21 cellular contexts compared by ENCODE assay signal in genomic region chr2:6053711-6054393, GRCh38.
A peak's percentile ranks its signal among the peaks of the same experiment; 100 is the strongest.
DNase-seq lines count a peak whose midpoint lies in the region; ATAC-seq and TF ChIP-seq lines count a peak whose summit lies in the region.
"Had no signal": no experiment of that assay in that cellular context is flagged by ENCODE, and none has a peak within 500 bp of the region (broad histone marks: within the 10 kb centered on the region; RNA-seq: fewer than 3 reads in every experiment).

No MANE protein-coding gene starts in this region.

- peaks cover 10% of the 10 kb centered on the region for H3K27me3 Mint-ChIP-seq in mesothelial cell of epicardium (ENCODE audit: low read depth)
- H3K27me3 Mint-ChIP-seq: naive thymus-derived CD4-positive, alpha-beta T cell had no signal

- TF ChIP-seq CTCF in OCI-LY1 (IDR thresholded peaks at IDR 0.05; ENCODE audit: low read length): no peak
- no peak for TF ChIP-seq CTCF in mesothelial cell of epicardium (IDR thresholded peaks at IDR 0.05; ENCODE audit: unreplicated experiment)

- H3K27ac Mint-ChIP-seq in mesothelial cell of epicardium: peak overlapping the region; percentile 71
- H3K27ac Mint-ChIP-seq: naive thymus-derived CD4-positive, alpha-beta T cell had no signal

- H3K36me3 ChIP-seq in OCI-LY1 (ENCODE audit: insufficient read depth, low read length): no peaks in the 10 kb centered on the region
- H3K36me3 ChIP-seq: sigmoid colon had no signal

- H4K20me1 ChIP-seq in OCI-LY1 (ENCODE audit: insufficient read depth, low read length): no peaks in the 10 kb centered on the region

- H3K9ac ChIP-seq in OCI-LY1 (ENCODE audit: low read length): peak overlapping the region; percentile 14; the same call in 1 of the 2 replicates
- H3K9ac ChIP-seq: parathyroid adenoma had no signal

- H3K36me3 Mint-ChIP-seq in mesothelial cell of epicardium: peaks cover 3% of the 10 kb centered on the region
- H3K36me3 Mint-ChIP-seq: naive thymus-derived CD4-positive, alpha-beta T cell had no signal

- peaks cover 20% of the 10 kb centered on the region for H3K9me3 Mint-ChIP-seq in mesothelial cell of epicardium

- no peak overlapping the region for H2AFZ ChIP-seq in OCI-LY1 (ENCODE audit: low read length)
- H2AFZ ChIP-seq: parathyroid adenoma had no signal

- H3K4me3 ChIP-seq in OCI-LY1 (ENCODE audit: low read depth, low read length, poor library complexity, severe bottlenecking): no peak overlapping the region
- H3K4me3 ChIP-seq: sigmoid colon had no signal

- H3K4me3 Mint-ChIP-seq in mesothelial cell of epicardium: no peak overlapping the region
- H3K4me3 Mint-ChIP-seq: naive thymus-derived CD4-positive, alpha-beta T cell had no signal

- no peaks in the 10 kb centered on the region for H3K9me2 ChIP-seq in OCI-LY1 (ENCODE audit: low read depth, low read length)

- no peaks in the 10 kb centered on the region for H3K27me3 ChIP-seq in OCI-LY1 (ENCODE audit: insufficient read depth, low read length)
- H3K27me3 ChIP-seq: sigmoid colon had no signal

- peaks cover 32% of the 10 kb centered on the region for H3K4me1 Mint-ChIP-seq in mesothelial cell of epicardium

- DNase-seq in DMS79 treated with DMSO at 0.1 percent for 48 hours (lab: John Stamatoyannopoulos, UW): peak; percentile 4
- no peak for DNase-seq in DMS79 (lab: John Stamatoyannopoulos, UW)
- peak; percentile 51 to 90 for DNase-seq in NCI-H187 (lab: John Stamatoyannopoulos, UW)
- DNase-seq in mesothelial cell of epicardium (ENCODE audit: low spot score in 2 of 2, unreplicated experiment in 2 of 2): no peak
- DNase-seq in stimulated activated naive CD4-positive, alpha-beta T cell (lab: John Stamatoyannopoulos, UW): no peak
- no peak for DNase-seq in LoVo (ENCODE audit: low spot score)
- DNase-seq: activated CD4-positive, alpha-beta T cell treated with anti-CD3 and anti-CD28 coated beads for 4 hours; activated naive CD4-positive, alpha-beta T cell treated with anti-CD3 and anti-CD28 coated beads, Interleukin-2, amount 50 U/mL, for 16 hours; Caco-2; erythroblast; foreskin melanocyte; KG1; left cardiac atrium; mesenchymal stem cell; MV-4-11; naive thymus-derived CD4-positive, alpha-beta T cell; Right ventricle myocardium superior; sigmoid colon had no signal

- H3K4me1 ChIP-seq in OCI-LY1 (ENCODE audit: insufficient read depth, low read length, severe bottlenecking): peaks cover 52% of the 10 kb centered on the region
- H3K4me1 ChIP-seq: Caco-2, parathyroid adenoma, sigmoid colon had no signal

- peak overlapping the region; percentile 4 for H3K27ac ChIP-seq in OCI-LY1 (ENCODE audit: low read depth, low read length, poor library complexity, severe bottlenecking)
- H3K27ac ChIP-seq: parathyroid adenoma, sigmoid colon had no signal

- no peaks in the 10 kb centered on the region for H3K9me3 ChIP-seq in OCI-LY1 (ENCODE audit: low read length)

- no peaks in the 10 kb centered on the region for H3F3A ChIP-seq in OCI-LY1 (ENCODE audit: insufficient read depth, low read length)

- no peak for ATAC-seq in HG02870 (IDR thresholded peaks at IDR 0.05; ENCODE audit: unreplicated experiment)
- ATAC-seq: left cardiac atrium; naive thymus-derived CD4-positive, alpha-beta T cell had no signal

- H3K79me2 ChIP-seq in OCI-LY1 (ENCODE audit: insufficient read depth, low read length): no peaks in the 10 kb centered on the region
- H3K79me2 ChIP-seq: parathyroid adenoma had no signal

- H3K4me2 ChIP-seq in OCI-LY1 (ENCODE audit: low read length): peak overlapping the region; percentile 18; the same call in 1 of the 2 replicates

Comparison
In these comparisons a context has a peak if more than half of its experiments do, and no peak if none do; other contexts are left out.
1. DNase-seq: peak in DMS79 treated with DMSO at 0.1 percent for 48 hours (single experiment) and NCI-H187 (2 of 2); none in DMS79 (single experiment), mesothelial cell of epicardium (0 of 2), stimulated activated naive CD4-positive, alpha-beta T cell (0 of 6) and LoVo (single experiment).